9 cellular contexts compared by ENCODE assay signal in the genomic region with DNA sequence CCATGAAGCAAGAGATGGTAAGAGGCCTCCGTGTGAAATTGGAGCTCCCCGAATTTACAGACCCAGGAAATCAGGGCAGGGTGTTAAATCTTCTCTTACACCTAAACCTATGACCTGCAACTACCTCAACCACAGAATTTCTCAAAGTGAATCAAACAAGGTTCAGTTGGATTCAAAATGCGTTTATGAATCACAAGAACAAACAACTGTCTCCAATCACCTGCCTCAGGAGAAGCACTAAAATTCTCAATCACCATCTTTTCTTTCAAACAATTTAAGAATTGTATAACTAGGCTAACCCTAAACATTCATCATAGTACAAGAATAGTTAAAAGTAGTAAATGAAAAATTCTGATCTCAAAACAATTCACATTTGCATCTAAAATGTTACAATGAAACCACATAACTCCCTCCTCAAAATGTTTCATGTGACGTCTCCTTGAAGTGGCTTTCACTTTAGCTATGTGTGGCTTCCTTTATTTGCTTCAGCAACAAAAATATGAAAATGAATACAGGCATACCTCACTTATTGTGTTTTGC. TPM values are rescaled to one million over a fixed set of nuclear protein-coding genes. Genes with fewer than 3 reads are reported as not detected.
DNase-seq lines count a peak whose midpoint lies in the region; ATAC-seq, FAIRE-seq and TF ChIP-seq lines count a peak whose summit lies in the region.
"Had no signal": no experiment of that assay in that cellular context is flagged by ENCODE, and none has a peak within 500 bp of the region (broad histone marks: within the 10 kb centered on the region; RNA-seq: fewer than 3 reads in every experiment).

No MANE protein-coding gene starts in this region.

- intact Hi-C loops in breast epithelium (cut with DNase I; ENCODE audit: low total_unique reads), result no loop called here

- H3K27me3 ChIP-seq in iPS-20b (ENCODE audit: insufficient read depth, low read length) (no peaks in the 10 kb centered on the region), breast epithelium (no peaks in the 10 kb centered on the region)

- 0 out of 2 replicates have a peak overlapping the region, but pooled peaks have one; percentile 19 for H3K4me3 ChIP-seq in iPS-20b (ENCODE audit: low read length)
- H3K4me3 ChIP-seq in breast epithelium, result no peak overlapping the region
- no peak overlapping the region for H3K4me3 ChIP-seq in coronary artery

- no peak for DNase-seq in frontal cortex (ENCODE audit: low spot score in 2 of 2)
- DNase-seq in breast epithelium (ENCODE audit: low spot score in 2 of 2), result no peak
- DNase-seq in NCI-H82 treated with DMSO at 0.1 percent for 48 hours (lab: John Stamatoyannopoulos, UW; ENCODE audit: unreplicated experiment), result no peak
- no peak for DNase-seq in coronary artery (ENCODE audit: low spot score)
- DNase-seq: glutamatergic neuron had no signal

- no peak for FAIRE-seq in frontal cortex (lab: Jason Lieb, UNC)

- TF ChIP-seq CTCF in breast epithelium (IDR thresholded peaks at IDR 0.05) (no peak), coronary artery (IDR thresholded peaks at IDR 0.05) (no peak)

- no peaks in the 10 kb centered on the region for H3K36me3 ChIP-seq in iPS-20b (ENCODE audit: insufficient read depth, low read depth, low read length)
- H3K36me3 ChIP-seq in breast epithelium, result no peaks in the 10 kb centered on the region

- no peak overlapping the region for H3K9ac ChIP-seq in iPS-20b (ENCODE audit: low read depth, low read length)

- H3K27ac ChIP-seq in iPS-20b (ENCODE audit: low read length) (no peak overlapping the region), breast epithelium (no peak overlapping the region), coronary artery (no peak overlapping the region)

- peak; percentile 91 for ATAC-seq in GM18499 (IDR thresholded peaks at IDR 0.05; ENCODE audit: insufficient read depth, unreplicated experiment)
- peak; percentile 92 for ATAC-seq in GM21423 (IDR thresholded peaks at IDR 0.05; ENCODE audit: unreplicated experiment)
- peak; percentile 92 for ATAC-seq in HG03378 (IDR thresholded peaks at IDR 0.05; ENCODE audit: unreplicated experiment)

- H3K4me1 ChIP-seq in iPS-20b (ENCODE audit: insufficient read depth, low read length), result peaks cover 49% of the 10 kb centered on the region; the same call in 1 of the 2 replicates
- no peaks in the 10 kb centered on the region for H3K4me1 ChIP-seq in breast epithelium

- H3K9me3 ChIP-seq in iPS-20b (ENCODE audit: insufficient read depth, low read depth, low read length) (no peaks in the 10 kb centered on the region), breast epithelium (no peaks in the 10 kb centered on the region)

- TF ChIP-seq POLR2A in breast epithelium (IDR thresholded peaks at IDR 0.05), result no peak

RNA-seq across cellular contexts. Expression of a gene that starts 19.2 kb away (rescaled TPM):
- total RNA-seq in frontal cortex (196 TPM), breast epithelium (10 to 100 TPM; 32.4 to 59.6 (median 47.8) TPM)
